27 cellular contexts compared by ENCODE assay signal in genomic region chr1:166343276-166343675, GRCh38.
"Had no signal": no experiment of that assay in that cellular context is flagged by ENCODE, and none has a peak within 500 bp of the region (broad histone marks: within the 10 kb centered on the region; RNA-seq: fewer than 3 reads in every experiment).

No MANE protein-coding gene starts in this region.

- H3K27me3 Mint-ChIP-seq: stimulated activated memory B cell treated with anti-CD40 and anti-IgM and Interleukin-4, amounts not matched to agents 10 μg/mL and 1 μg/mL and 100 μg/mL, for 72 hours; stimulated activated naive CD8-positive, alpha-beta T cell treated with anti-CD3 and anti-CD28 coated beads, Interleukin-15, Interleukin-2, amounts not matched to agents 100 ng/mL and 50 ng/mL, for 24 hours; type B pancreatic cell had no signal

- H3K4me3 Mint-ChIP-seq: stimulated activated effector memory CD8-positive, alpha-beta T cell treated with anti-CD3 and anti-CD28 coated beads, Interleukin-12 subunit alpha, Interleukin-12 subunit beta, amount 100 ng/mL, for 72 hours; stimulated activated memory B cell treated with anti-CD40 and anti-IgM and Interleukin-4, amounts not matched to agents 10 μg/mL and 1 μg/mL and 100 μg/mL, for 72 hours; stimulated activated naive B cell treated with anti-CD40 and anti-IgM and Interleukin-4, amounts not matched to agents 10 μg/mL and 1 μg/mL and 100 μg/mL, for 72 hours; stimulated activated naive CD8-positive, alpha-beta T cell treated with anti-CD3 and anti-CD28 coated beads, Interleukin-15, Interleukin-2, amounts not matched to agents 100 ng/mL and 50 ng/mL, for 24 hours; type B pancreatic cell had no signal

- H3K9me3 Mint-ChIP-seq: stimulated activated effector memory CD8-positive, alpha-beta T cell treated with anti-CD3 and anti-CD28 coated beads, Interleukin-12 subunit alpha, Interleukin-12 subunit beta, amount 100 ng/mL, for 72 hours; stimulated activated naive CD8-positive, alpha-beta T cell treated with anti-CD3 and anti-CD28 coated beads, Interleukin-15, Interleukin-2, amounts not matched to agents 100 ng/mL and 50 ng/mL, for 24 hours; type B pancreatic cell had no signal

- H3K9me3 ChIP-seq: suprapubic skin, testis, thoracic aorta, thyroid gland, transverse colon, upper lobe of left lung, upper lobe of right lung, uterus, vagina had no signal

- H3K27me3 ChIP-seq: stomach, suprapubic skin, testis, thyroid gland, tibial artery, tibial nerve, transverse colon, upper lobe of left lung, upper lobe of right lung, uterus, vagina had no signal

- H3K4me1 ChIP-seq: stomach, suprapubic skin, testis, thyroid gland, tibial artery, tibial nerve, transverse colon, upper lobe of left lung, upper lobe of right lung, uterus, vagina had no signal

- H3K27ac ChIP-seq: stomach, suprapubic skin, testis, thoracic aorta, thyroid gland, tibial artery, tibial nerve, transverse colon, upper lobe of left lung, upper lobe of right lung, uterus, vagina had no signal

- H3K4me3 ChIP-seq: stomach, suprapubic skin, thoracic aorta, thyroid gland, tibial artery, tibial nerve, transverse colon, upper lobe of left lung, upper lobe of right lung, uterus, vagina had no signal

- ATAC-seq: stimulated activated effector memory CD8-positive, alpha-beta T cell treated with anti-CD3 and anti-CD28 coated beads, Interleukin-12 subunit alpha, Interleukin-12 subunit beta, amount 100 ng/mL, for 72 hours; stimulated activated memory B cell treated with anti-CD40 and anti-IgM and Interleukin-4, amounts not matched to agents 10 μg/mL and 1 μg/mL and 100 μg/mL, for 72 hours; stimulated activated naive B cell treated with anti-CD40 and anti-IgM and Interleukin-4, amounts not matched to agents 10 μg/mL and 1 μg/mL and 100 μg/mL, for 72 hours; upper lobe of right lung had no signal

- H3K36me3 ChIP-seq: stomach, suprapubic skin, thoracic aorta, thyroid gland, tibial artery, tibial nerve, transverse colon, upper lobe of left lung, upper lobe of right lung, uterus, vagina had no signal

- H3K27ac Mint-ChIP-seq: stimulated activated effector memory CD8-positive, alpha-beta T cell treated with anti-CD3 and anti-CD28 coated beads, Interleukin-12 subunit alpha, Interleukin-12 subunit beta, amount 100 ng/mL, for 72 hours; stimulated activated memory B cell treated with anti-CD40 and anti-IgM and Interleukin-4, amounts not matched to agents 10 μg/mL and 1 μg/mL and 100 μg/mL, for 72 hours; stimulated activated naive B cell treated with anti-CD40 and anti-IgM and Interleukin-4, amounts not matched to agents 10 μg/mL and 1 μg/mL and 100 μg/mL, for 72 hours; stimulated activated naive CD8-positive, alpha-beta T cell treated with anti-CD3 and anti-CD28 coated beads, Interleukin-15, Interleukin-2, amounts not matched to agents 100 ng/mL and 50 ng/mL, for 24 hours; type B pancreatic cell had no signal

- DNase-seq: stimulated activated CD4-positive, alpha-beta T cell treated with anti-CD3 and anti-CD28 coated beads, Interleukin-2, amount 100 ng/mL, for 24 hours; stimulated activated CD4-positive, alpha-beta T cell treated with anti-CD3 and anti-CD28 coated beads, Interleukin-2, amount 100 ng/mL, for 48 hours; stimulated activated CD4-positive, alpha-beta T cell treated with anti-CD3 and anti-CD28 coated beads, Interleukin-4, amount 100 ng/mL, for 1 hour; stimulated activated CD4-positive, alpha-beta T cell treated with anti-CD3 and anti-CD28 coated beads, Interleukin-4, amount 100 ng/mL, for 24 hours; stimulated activated CD4-positive, alpha-beta T cell treated with anti-CD3 and anti-CD28 coated beads, Interleukin-4, amount 100 ng/mL, for 4 hours; stimulated activated CD8-positive, alpha-beta memory T cell treated with anti-CD3 and anti-CD28 coated beads, Interleukin-4, amount 100 ng/mL, for 48 hours; stimulated activated naive B cell treated with anti-CD40 and anti-IgM and Interleukin-4, amounts not matched to agents 10 μg/mL and 1 μg/mL and 100 μg/mL, for 72 hours; stimulated activated naive CD4-positive, alpha-beta T cell; stimulated activated naive CD4-positive, alpha-beta T cell treated with Interleukin-2 at 50 U/mL for 16 hours; stomach; substantia nigra; testis; thyroid gland; tibial artery; transverse colon; trophoblast cell; upper lobe of right lung; uterus had no signal

- H3K4me1 Mint-ChIP-seq: stimulated activated effector memory CD8-positive, alpha-beta T cell treated with anti-CD3 and anti-CD28 coated beads, Interleukin-12 subunit alpha, Interleukin-12 subunit beta, amount 100 ng/mL, for 72 hours; stimulated activated memory B cell treated with anti-CD40 and anti-IgM and Interleukin-4, amounts not matched to agents 10 μg/mL and 1 μg/mL and 100 μg/mL, for 72 hours; stimulated activated naive B cell treated with anti-CD40 and anti-IgM and Interleukin-4, amounts not matched to agents 10 μg/mL and 1 μg/mL and 100 μg/mL, for 72 hours had no signal
